Comparison of ENCODE assay signal across 10 cellular contexts in the genomic region with DNA sequence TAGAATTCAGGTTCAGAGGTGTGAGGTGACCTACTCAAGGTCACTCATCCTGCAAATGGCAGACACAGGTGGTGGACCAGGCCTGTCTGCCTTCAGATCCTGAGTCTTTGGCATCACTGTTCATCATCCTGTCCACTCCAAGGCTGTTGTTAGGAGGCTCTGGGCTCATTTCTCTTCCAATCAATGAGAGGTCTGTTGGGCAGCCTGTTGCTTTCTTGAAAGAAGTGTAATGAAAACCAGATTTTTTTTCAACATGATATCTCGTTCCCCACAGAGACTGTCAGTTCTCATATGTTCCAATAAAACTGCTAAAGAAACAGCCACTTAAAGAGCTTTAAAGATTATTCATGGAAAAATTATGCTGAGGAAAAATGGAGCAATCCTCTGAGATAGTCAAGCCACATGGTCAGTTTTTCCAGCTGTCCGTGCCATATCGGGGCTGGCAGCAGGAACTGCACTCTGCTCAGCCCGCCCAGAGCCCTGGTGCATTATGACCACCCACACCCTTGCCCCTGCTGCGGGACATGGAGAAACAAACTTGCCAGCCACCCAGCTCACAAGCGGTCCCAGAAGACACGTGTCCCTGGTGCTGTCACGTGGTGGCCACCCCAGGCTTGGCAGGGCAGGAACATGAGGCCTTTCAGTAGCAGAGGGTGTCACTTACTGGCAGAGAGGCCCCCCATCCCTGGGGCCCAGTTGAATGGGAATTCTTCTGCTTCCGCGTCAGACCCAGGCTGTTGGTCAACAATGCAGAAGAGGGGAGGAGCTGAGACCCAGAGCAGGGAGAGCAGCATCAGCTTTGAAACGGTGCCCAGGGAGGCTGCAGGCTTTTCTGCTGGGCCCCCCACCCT.
DNase-seq lines count a peak whose midpoint lies in the region; TF ChIP-seq lines count a peak whose summit lies in the region.
"Had no signal": no experiment of that assay in that cellular context is flagged by ENCODE, and none has a peak within 500 bp of the region (broad histone marks: within the 10 kb centered on the region; RNA-seq: fewer than 3 reads in every experiment).

No MANE protein-coding gene starts in this region.

- in situ Hi-C loops in astrocyte of the cerebellum (cut with HindIII; ENCODE audit: low sequenced_read_pairs), result no loop called here

- H3K36me3 ChIP-seq in right atrium auricular region, result no peaks in the 10 kb centered on the region
- H3K36me3 ChIP-seq: BLaER1 treated with 17β-estradiol and CSF1 and Interleukin-3, amounts not matched to agents 10 nM and 100 nM had no signal

- peak overlapping the region; percentile 85 to 93 for H3K27ac ChIP-seq in right atrium auricular region
- H3K27ac ChIP-seq: neutrophil had no signal

- TF ChIP-seq CTCF in AG09319 (IDR thresholded peaks at IDR 0.05; ENCODE audit: low read depth, low read length) (no peak), astrocyte of the cerebellum (IDR thresholded peaks at IDR 0.05; ENCODE audit: low read depth, low read length, missing control alignments) (no peak), right atrium auricular region (IDR thresholded peaks at IDR 0.05) (no peak)

- intact Hi-C loops in posterior vena cava (cut with DNase I), result loop anchor here in 1 of 2 donors (5.0 kb wide), 1 partner anchor 64 kb away; the partner anchor contains the start of gene ANGPTL2

- no peak overlapping the region for H3K4me3 ChIP-seq in astrocyte of the cerebellum (ENCODE audit: low read depth, low read length)
- H3K4me3 ChIP-seq in right atrium auricular region, result no peak overlapping the region
- H3K4me3 ChIP-seq: BLaER1 treated with 17β-estradiol and CSF1 and Interleukin-3, amounts not matched to agents 10 nM and 100 nM had no signal

- no peaks in the 10 kb centered on the region for H3K9me3 ChIP-seq in right atrium auricular region
- H3K9me3 ChIP-seq: neutrophil had no signal

- no peaks in the 10 kb centered on the region for H3K27me3 ChIP-seq in right atrium auricular region
- H3K27me3 ChIP-seq: neutrophil had no signal

- peak; percentile 95 for DNase-seq in AG09319 (ENCODE audit: extremely low read depth, low read depth)
- DNase-seq in astrocyte of the cerebellum (ENCODE audit: low read depth), result peak; percentile 43
- DNase-seq in right atrium auricular region (ENCODE audit: low spot score), result peak; percentile 97
- peak; percentile 97 for DNase-seq in posterior vena cava (ENCODE audit: low spot score)
- DNase-seq in NCI-H345 (lab: John Stamatoyannopoulos, UW), result no peak
- DNase-seq in DMS53 treated with DMSO at 0.1 percent for 48 hours (lab: John Stamatoyannopoulos, UW; ENCODE audit: unreplicated experiment), result no peak
- DNase-seq in stimulated activated CD4-positive, alpha-beta T cell treated with anti-CD3 and anti-CD28 coated beads, Interleukin-2, amount 100 ng/mL, for 24 hours, result no peak
- DNase-seq in activated effector memory CD4-positive, alpha-beta T cell treated with anti-CD3 and anti-CD28 coated beads, Interleukin-2, amount 50 U/mL, for 16 hours, result no peak

- peaks cover 0 to 58% of the 10 kb centered on the region in 2 donors for H3K4me1 ChIP-seq in right atrium auricular region

Comparison
In these comparisons a context has a peak if more than half of its experiments do, and no peak if none do; other contexts are left out.
1. DNase-seq: peak in AG09319 (single experiment), astrocyte of the cerebellum (single experiment), right atrium auricular region (single experiment) and posterior vena cava (single experiment); none in NCI-H345 (single experiment), DMS53 treated with DMSO at 0.1 percent for 48 hours (single experiment), stimulated activated CD4-positive, alpha-beta T cell treated with anti-CD3 and anti-CD28 coated beads, Interleukin-2, amount 100 ng/mL, for 24 hours (0 of 2) and activated effector memory CD4-positive, alpha-beta T cell treated with anti-CD3 and anti-CD28 coated beads, Interleukin-2, amount 50 U/mL, for 16 hours (single experiment).